Comparison of ENCODE assay signal across 8 cellular contexts in genomic region chr7:5704534-5704922, GRCh38.
DNase-seq lines count a peak whose midpoint lies in the region; ATAC-seq, FAIRE-seq and TF ChIP-seq lines count a peak whose summit lies in the region.

No MANE protein-coding gene starts in this region.

- no peaks in the 10 kb centered on the region for H3K36me3 Mint-ChIP-seq in neural crest cell (ENCODE audit: low read depth)

- H3K9ac ChIP-seq in KMS-11: no peak overlapping the region

- 0 out of 2 replicates have a peak overlapping the region, but pooled peaks have one; percentile 6 for H3K4me2 ChIP-seq in KMS-11

- H3K9me3 Mint-ChIP-seq in neural crest cell: no peaks in the 10 kb centered on the region

- no peak overlapping the region for H3K27ac Mint-ChIP-seq in neural crest cell (ENCODE audit: unreplicated experiment)

- DNase-seq in D721Med (ENCODE audit: insufficient read length, low spot score): peak; percentile 35
- DNase-seq in RPMI7951 (ENCODE audit: low read depth): peak; percentile 82
- DNase-seq in activated T-helper 9 cell treated with anti-CD3 and anti-CD28 coated beads, Interleukin-2, amount 50 U/mL, for 16 hours (ENCODE audit: low read depth): peak; percentile 59
- DNase-seq in foreskin fibroblast: peak; percentile 69 to 89
- peak; percentile 70 for DNase-seq in neural crest cell (ENCODE audit: low read depth, low spot score)
- peak; percentile 81 for DNase-seq in stromal cell of bone marrow (ENCODE audit: low read depth)

- H3K27me3 Mint-ChIP-seq in neural crest cell (ENCODE audit: low read depth): no peaks in the 10 kb centered on the region

- no peak for ATAC-seq in GM19455 (IDR thresholded peaks at IDR 0.05; ENCODE audit: unreplicated experiment)

- H3K79me2 ChIP-seq in KMS-11 (ENCODE audit: insufficient read depth, low read depth): no peaks in the 10 kb centered on the region

- no peak overlapping the region for H2AFZ ChIP-seq in KMS-11 (ENCODE audit: low read depth)

- no peaks in the 10 kb centered on the region; the same call in 1 of the 2 replicates for H3K27me3 ChIP-seq in KMS-11 (ENCODE audit: insufficient read depth, low read depth)

- H3K4me3 ChIP-seq in KMS-11 (IDR thresholded peaks at IDR 0.05; ENCODE audit: insufficient read depth, low read depth, low read length): no peak overlapping the region
- H3K4me3 ChIP-seq in foreskin fibroblast (ENCODE audit: low read depth in 1 of 2, low read length in 2 of 2): no peak overlapping the region

- H3K4me3 Mint-ChIP-seq in neural crest cell: no peak overlapping the region

- TF ChIP-seq CTCF in D721Med (IDR thresholded peaks at IDR 0.05; ENCODE audit: insufficient read depth, missing control alignments): peak; percentile 94
- peak; percentile 94 for TF ChIP-seq CTCF in KMS-11 (conservative IDR thresholded peaks at IDR 0.05; ENCODE audit: low read depth, low read length)
- peak; percentile 78 for TF ChIP-seq CTCF in foreskin fibroblast (IDR thresholded peaks at IDR 0.05; ENCODE audit: low read depth, low read length)
- TF ChIP-seq CTCF in neural crest cell (conservative IDR thresholded peaks at IDR 0.05): peak; percentile 92

- peaks cover 12% of the 10 kb centered on the region for H4K20me1 ChIP-seq in KMS-11 (ENCODE audit: insufficient read depth)

- H3K36me3 ChIP-seq in KMS-11 (ENCODE audit: insufficient read depth): no peaks in the 10 kb centered on the region

- FAIRE-seq in D721Med (lab: Jason Lieb, UNC): peak; percentile 77

- H3K27ac ChIP-seq in KMS-11: no peak overlapping the region

- peaks cover 41% of the 10 kb centered on the region for H3K4me1 Mint-ChIP-seq in neural crest cell

- peaks cover 38% of the 10 kb centered on the region for H3K4me1 ChIP-seq in KMS-11 (ENCODE audit: low read depth, poor library complexity, severe bottlenecking)
